In genomic region chr1:21865943-21866628, GRCh38 we compare ENCODE assay signal across 9 cellular contexts. TPM values are rescaled to one million over a fixed set of nuclear protein-coding genes. Genes with fewer than 3 reads are reported as not detected.
DNase-seq lines count a peak whose midpoint lies in the region; ATAC-seq, FAIRE-seq and TF ChIP-seq lines count a peak whose summit lies in the region.
"Had no signal": no experiment of that assay in that cellular context is flagged by ENCODE, and none has a peak within 500 bp of the region (broad histone marks: within the 10 kb centered on the region; RNA-seq: fewer than 3 reads in every experiment).

No MANE protein-coding gene starts in this region.

- FAIRE-seq in GM12891 (lab: Jason Lieb, UNC): peak; percentile 96
- peak; percentile 58 for FAIRE-seq in H1 (lab: Jason Lieb, UNC)

- 0 out of 2 replicates have a peak overlapping the region, but pooled peaks have one; percentile 32 for H2BK20ac ChIP-seq in H1 (ENCODE audit: low read length)

- H3K9me3 Mint-ChIP-seq in osteocyte (ENCODE audit: unreplicated experiment): no peaks in the 10 kb centered on the region

- peak overlapping the region; percentile 71 for H2BK5ac ChIP-seq in H1 (ENCODE audit: low read depth, low read length)

- no peak overlapping the region for H3K4me2 ChIP-seq in Loucy (ENCODE audit: low read depth, low read length, poor library complexity, severe bottlenecking)
- H3K4me2 ChIP-seq in H1 (ENCODE audit: insufficient read depth in 1 of 2, low read depth in 2 of 2, low read length in 2 of 2): 0 out of 4 replicates have a peak overlapping the region, but pooled peaks of 1 of the 2 experiments have one; percentile 29

- H3K9ac ChIP-seq in Loucy (ENCODE audit: low read depth, low read length, poor library complexity, severe bottlenecking) (no peak overlapping the region), H1 (replicated peaks in 1 of 4; ENCODE audit: extremely low read depth in 1 of 4, low read depth in 3 of 4, low read length in 3 of 4) (no peak overlapping the region; a peak in 2 of 7 replicates)

- no peak overlapping the region for H3K4me3 Mint-ChIP-seq in osteocyte (ENCODE audit: unreplicated experiment)

- H3K23me2 ChIP-seq in H1 (ENCODE audit: low read depth, low read length): no peaks in the 10 kb centered on the region

- H3K27ac ChIP-seq in H1 (ENCODE audit: low read depth, low read length): no peak overlapping the region

- H3K4me1 ChIP-seq in Loucy (ENCODE audit: insufficient read depth, low read length, poor library complexity, severe bottlenecking) (peaks cover 2% of the 10 kb centered on the region), H1 (replicated peaks in 1 of 4; ENCODE audit: control insufficient read depth in 3 of 4, insufficient read depth in 4 of 4, low read length in 3 of 4) (peaks cover 7 to 13% (median 9%) of the 10 kb centered on the region in 4 experiments; a peak in 6 of 7 replicates)

- H2BK12ac ChIP-seq in H1 (ENCODE audit: low read depth, low read length): 0 out of 2 replicates have a peak overlapping the region, but pooled peaks have one; percentile 68

- H4K5ac ChIP-seq in H1 (ENCODE audit: insufficient read length, low read depth, low read length): no peak overlapping the region

- 50% methylated on average over 10 of the region's 10 CpGs; no CpG with 5 or more reads in 1 of the 2 experiments for WGBS in H1 (ENCODE audit: extremely low coverage in 1 of 2, insufficient coverage in 1 of 2, insufficient read length in 1 of 2, insufficient replicate concordance in 2 of 2, low coverage in 1 of 2, low lambda C conversion rate in 2 of 2, missing lambda C conversion rate in 1 of 2), 2 experiments

- TF ChIP-seq RAD21 in H1 (IDR thresholded peaks at IDR 0.05 in 1 of 2, conservative IDR thresholded peaks at IDR 0.05 in 1 of 2; ENCODE audit: low read depth in 2 of 2, low read length in 2 of 2): peak; percentile 33 to 47

- no peak overlapping the region for H3K56ac ChIP-seq in H1 (replicated peaks; ENCODE audit: insufficient read length, low read depth, low read length)

- H4K20me1 ChIP-seq in Loucy (ENCODE audit: insufficient read depth, low read length, poor library complexity, severe bottlenecking): no peaks in the 10 kb centered on the region
- H4K20me1 ChIP-seq in H1 (replicated peaks in 1 of 2; ENCODE audit: control insufficient read depth in 1 of 2, insufficient read depth in 2 of 2, low read length in 2 of 2): peaks cover 0 to 5% of the 10 kb centered on the region in 2 experiments

- peaks cover 19% of the 10 kb centered on the region for H3K36me3 Mint-ChIP-seq in osteocyte (ENCODE audit: unreplicated experiment)

- POLR2A ChIA-PET in H1 (lab: Charles Lee; ENCODE audit: partially characterized antibody): interaction anchor here (0.9 to 1.4 kb wide), 4 partner anchors 17 to 100 kb away, joined by 3 to 5 read pairs (median 4); no protein-coding TSS in a partner anchor

- H3K23ac ChIP-seq in H1 (ENCODE audit: insufficient read length): no peak overlapping the region

- peak; percentile 86 for DNase-seq in GM12891 (ENCODE audit: insufficient read length, low spot score)
- DNase-seq in H1 (ENCODE audit: low read depth in 1 of 2, low spot score in 2 of 2): peak; percentile 27 to 63
- no peak for DNase-seq in NCI-H187 (lab: John Stamatoyannopoulos, UW)
- no peak for DNase-seq in osteocyte (ENCODE audit: extremely low spot score, unreplicated experiment)
- DNase-seq in mucosa of gallbladder (ENCODE audit: low spot score): no peak

- H3K27ac Mint-ChIP-seq in osteocyte (ENCODE audit: unreplicated experiment): no peak overlapping the region

- no peaks in the 10 kb centered on the region for H3K27me3 Mint-ChIP-seq in osteocyte (ENCODE audit: unreplicated experiment)

- H3K27me3 ChIP-seq in Loucy (ENCODE audit: insufficient read depth, low read length, poor library complexity, severe bottlenecking) (no peaks in the 10 kb centered on the region), H1 (replicated peaks in 1 of 4; ENCODE audit: control insufficient read depth in 3 of 4, extremely low read depth in 1 of 4, insufficient read depth in 3 of 4, low read length in 3 of 4) (no peaks in the 10 kb centered on the region)

- no peaks in the 10 kb centered on the region; the same call in 1 of the 2 replicates for H3K79me1 ChIP-seq in H1 (ENCODE audit: low read depth, low read length)

- H3F3A ChIP-seq in Loucy (ENCODE audit: low read depth): no peaks in the 10 kb centered on the region

- peak; percentile 13; the same call in 1 of the 2 replicates for TF ChIP-seq CTCF in Loucy (conservative IDR thresholded peaks at IDR 0.05; ENCODE audit: low read length)
- TF ChIP-seq CTCF in H1 (IDR thresholded peaks at IDR 0.05; ENCODE audit: control extremely low read depth in 1 of 3, insufficient read depth in 1 of 3, low read depth in 1 of 3, low read length in 3 of 3): peak; percentile 11 to 42 (median 25)
- no peak for TF ChIP-seq CTCF in osteocyte (IDR thresholded peaks at IDR 0.05)

- H3K9me2 ChIP-seq in Loucy (replicated peaks; ENCODE audit: low read depth, low read length): no peaks in the 10 kb centered on the region

- H3K9me3 ChIP-seq in Loucy (ENCODE audit: insufficient read depth, low read depth, low read length) (no peaks in the 10 kb centered on the region), H1 (ENCODE audit: insufficient read depth in 2 of 2, low read depth in 1 of 2, low read length in 1 of 2) (no peaks in the 10 kb centered on the region)

- H4K8ac ChIP-seq in H1 (ENCODE audit: extremely low read depth, insufficient read depth, low read length): no peak overlapping the region

- peaks cover 25% of the 10 kb centered on the region for H3K4me1 Mint-ChIP-seq in osteocyte (ENCODE audit: unreplicated experiment)

- H3K4ac ChIP-seq in H1 (replicated peaks; ENCODE audit: insufficient read length, low read depth, low read length): peak overlapping the region; percentile 13

- H3K14ac ChIP-seq in H1 (ENCODE audit: insufficient read length): no peak overlapping the region

- no peak for TF ChIP-seq POLR2A in GM12891 (IDR thresholded peaks at IDR 0.05; ENCODE audit: low read depth, low read length)
- TF ChIP-seq POLR2A in H1 (IDR thresholded peaks at IDR 0.05; ENCODE audit: control extremely low read depth in 1 of 2, low read depth in 2 of 2, low read length in 2 of 2): no peak

- TF ChIP-seq EP300 in H1 (IDR thresholded peaks at IDR 0.05; ENCODE audit: borderline replicate concordance in 1 of 2, low read depth in 2 of 2, low read length in 2 of 2): no peak

- ATAC-seq in GM21576 (IDR thresholded peaks at IDR 0.05; ENCODE audit: unreplicated experiment) (peak; percentile 83), HG03520 (IDR thresholded peaks at IDR 0.05; ENCODE audit: unreplicated experiment) (no peak)

- H2BK15ac ChIP-seq in H1 (ENCODE audit: low read length): peak overlapping the region; percentile 81; the same call in 1 of the 2 replicates

- H4K91ac ChIP-seq in H1 (replicated peaks; ENCODE audit: insufficient read length, low read length): no peak overlapping the region

- 0 out of 2 replicates have a peak overlapping the region, but pooled peaks have one; percentile 24 for H3K18ac ChIP-seq in H1 (ENCODE audit: extremely low read depth, low read length)

- CTCF ChIA-PET in H1 (lab: Charles Lee; ENCODE audit: partially characterized antibody): interaction anchor here (0.6 to 2.0 kb wide), 15 partner anchors 11 to 550 kb away, joined by 3 to 7 read pairs (median 4); no protein-coding TSS in a partner anchor

- H3K79me2 ChIP-seq in Loucy (ENCODE audit: insufficient read depth, low read length) (no peaks in the 10 kb centered on the region), H1 (ENCODE audit: control insufficient read depth in 1 of 2, insufficient read depth in 2 of 2, low read length in 2 of 2) (no peaks in the 10 kb centered on the region)

- no peaks in the 10 kb centered on the region for H3K36me3 ChIP-seq in Loucy (ENCODE audit: insufficient read depth, low read length)
- peaks cover 6 to 29% (median 24%) of the 10 kb centered on the region in 4 experiments for H3K36me3 ChIP-seq in H1 (ENCODE audit: control insufficient read depth in 2 of 4, insufficient read depth in 4 of 4, low read length in 3 of 4)

- no peak overlapping the region for H2AFZ ChIP-seq in Loucy (ENCODE audit: low read length)
- H2AFZ ChIP-seq in H1 (ENCODE audit: low read length): no peak overlapping the region

- peak overlapping the region; percentile 60; the same call in 1 of the 2 replicates for H2AK5ac ChIP-seq in H1 (ENCODE audit: low read depth, low read length)

- H3K4me3 ChIP-seq in Loucy (ENCODE audit: low read length, poor library complexity, severe bottlenecking) (no peak overlapping the region), H1 (ENCODE audit: extremely low read depth in 1 of 4, insufficient read depth in 2 of 4, low read depth in 3 of 4, low read length in 4 of 4) (0 out of 8 replicates have a peak overlapping the region, but pooled peaks of 2 of the 4 experiments have one; percentile 1 to 3)

- no peak overlapping the region for H2BK120ac ChIP-seq in H1 (replicated peaks; ENCODE audit: low read depth, low read length)

TF ChIP-seq in GM12891, 5 proteins besides CTCF, POLR2A, EP300 and RAD21:
- TF ChIP-seq POLR2AphosphoS5 (IDR thresholded peaks at IDR 0.05; ENCODE audit: low read depth, low read length): no peak
- TF ChIP-seq POU2F2 (IDR thresholded peaks at IDR 0.05; ENCODE audit: low read depth, low read length): peak; percentile 69; the same call in 1 of the 2 replicates
- TF ChIP-seq SPI1 (IDR thresholded peaks at IDR 0.05; ENCODE audit: low read depth, low read length): peak; percentile 96

TF ChIP-seq in H1, 55 proteins besides CTCF, POLR2A, EP300 and RAD21:
- peak; percentile 56; the same call in 1 of the 2 replicates for TF ChIP-seq SP1 (IDR thresholded peaks at IDR 0.05; ENCODE audit: low read depth, low read length)
- no peak for TF ChIP-seq TEAD4 (IDR thresholded peaks at IDR 0.05; ENCODE audit: low read depth, low read length)
- no peak for TF ChIP-seq TAF7 (optimal IDR thresholded peaks at IDR 0.05; ENCODE audit: borderline replicate concordance, low read depth, low read length)
- TF ChIP-seq YY1 (IDR thresholded peaks at IDR 0.05; ENCODE audit: low read depth, low read length): 0 out of 2 replicates have a peak, but pooled peaks have one; percentile 10

RNA-seq across cellular contexts. Expression of gene LDLRAD2, which starts 54.0 kb away (rescaled TPM):
- polyA plus RNA-seq in GM12891 (2012; ENCODE audit: low read depth, missing spikeins): 0.74 TPM
- 0.74 and 0.94 TPM in 2 replicates for total RNA-seq in H1 (2021; fragmentation: NEBNext Ultra II Directional; extraction: Animal tissue kit (Norgen Biotek cat#: 25700))
- 0.48 and 1.0 TPM in 2 replicates for polyA plus RNA-seq in H1 (2011; rRNA removed)
- 0.62 TPM for polyA plus RNA-seq in H1 (2011; cell fraction: cytosol; rRNA removed)
- 3.5 TPM for polyA plus RNA-seq in H1 (2011; cell fraction: nucleus; rRNA removed)
- 4.6 to 16.0 TPM (median 12.2 TPM) in 4 replicates for polyA plus RNA-seq in H1 (2012, experiment 1 of 2)
- polyA plus RNA-seq in H1 (2012, experiment 2 of 2): 2.3 TPM
- 1.1 TPM for polyA plus RNA-seq in H1 (2013, experiment 1 of 2)
- 0.92 TPM for polyA plus RNA-seq in H1 (2013, experiment 2 of 2)
- 0.24 and 0.76 TPM in 2 replicates for polyA minus RNA-seq in H1 (2011; rRNA and poly(A)+ RNA removed)
- polyA minus RNA-seq in H1 (2011; cell fraction: cytosol; rRNA and poly(A)+ RNA removed): 1.1 TPM
- polyA minus RNA-seq in H1 (2011; cell fraction: nucleus; rRNA and poly(A)+ RNA removed): 1.7 TPM
- not detected in 2 replicates for total RNA-seq in osteocyte
- total RNA-seq in mucosa of gallbladder: 0.26 TPM
- total RNA-seq: pulmonary artery endothelial cell had no signal

Comparison
In these comparisons a context has a peak if more than half of its experiments do, and no peak if none do; other contexts are left out.
1. DNase-seq: peak in GM12891 (single experiment) and H1 (2 of 2); none in NCI-H187 (0 of 2), osteocyte (single experiment) and mucosa of gallbladder (single experiment).